ENCODE assay signal across 9 cellular contexts in the genomic region with DNA sequence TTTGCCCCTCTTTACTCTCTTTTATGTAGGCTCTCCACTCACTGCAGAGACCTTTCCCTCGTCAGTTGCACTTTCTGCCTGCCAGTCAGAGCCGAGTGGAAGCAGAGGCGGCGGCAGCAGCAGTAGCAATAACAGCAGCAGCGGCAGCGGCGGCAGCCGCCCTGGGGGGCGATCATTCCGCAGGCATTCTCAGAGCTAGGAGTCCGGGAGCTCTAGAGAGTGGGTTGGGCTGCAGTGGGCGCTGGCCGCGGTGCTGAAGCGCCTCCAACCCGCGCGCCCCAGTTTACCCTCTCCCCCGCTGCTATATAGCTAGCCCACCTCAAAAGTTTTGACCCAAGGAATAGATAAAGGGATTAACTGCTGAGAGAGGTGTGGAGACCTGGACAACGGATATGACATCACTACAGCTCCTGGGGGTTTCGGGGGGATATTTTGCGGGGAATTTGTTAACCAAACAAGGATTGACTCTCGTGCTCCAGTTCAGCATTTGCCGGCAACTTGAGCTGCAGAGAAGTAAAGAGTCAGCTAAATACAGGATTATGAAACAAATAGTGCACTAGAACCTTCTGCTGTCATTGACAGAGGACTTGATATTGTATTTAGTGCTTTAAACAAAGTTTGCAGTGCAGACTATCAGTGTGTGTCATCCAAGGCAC. TPM values are rescaled to one million over a fixed set of nuclear protein-coding genes. Genes with fewer than 3 reads are reported as not detected.
DNase-seq lines count a peak whose midpoint lies in the region; ATAC-seq and TF ChIP-seq lines count a peak whose summit lies in the region.
"Had no signal": no experiment of that assay in that cellular context is flagged by ENCODE, and none has a peak within 500 bp of the region (broad histone marks: within the 10 kb centered on the region; RNA-seq: fewer than 3 reads in every experiment).

A gene (minus strand): TSS at position 97 of the 656 bp plus-strand sequence.

- H3K27ac ChIP-seq in endodermal cell (ENCODE audit: low read depth, low read length) = no peak within 1 kb of the TSS
- H3K27ac ChIP-seq in trophoblast cell (ENCODE audit: low read depth, low read length) = no peak within 1 kb of the TSS

- DNase-seq in NCI-H446 treated with DMSO at 0.1 percent for 48 hours (lab: John Stamatoyannopoulos, UW) (peak; percentile 62), endodermal cell (peak; percentile 95), trophoblast cell (peak; percentile 8 to 15), GM19238 (ENCODE audit: insufficient read length, low spot score) (no peak), HUDEP-2 (lab: John Stamatoyannopoulos, UW; ENCODE audit: unreplicated experiment in 76 of 76) (no peak)
- DNase-seq in central memory CD4-positive, alpha-beta T cell = no peak
- DNase-seq in activated CD8-positive, alpha-beta memory T cell treated with anti-CD3 and anti-CD28 coated beads, Interleukin-2, amount 50 U/mL, for 4 hours = no peak

- H3K4me1 Mint-ChIP-seq in endodermal cell = peaks cover 11% of the 10 kb centered on the region

- no peak within 1 kb of the TSS for H3K18ac ChIP-seq in trophoblast cell (ENCODE audit: low read length)

- H3K4me1 ChIP-seq in endodermal cell (ENCODE audit: control insufficient read depth, insufficient read depth, low read length) (peaks cover 5% of the 10 kb centered on the region), trophoblast cell (ENCODE audit: control insufficient read depth in 1 of 2, insufficient read depth in 2 of 2, low read length in 2 of 2) (peaks cover 5% of the 10 kb centered on the region in 2 experiments)

- H3K79me2 ChIP-seq in trophoblast cell (ENCODE audit: control insufficient read depth, insufficient read depth, low read length, poor library complexity) = no peaks in the 10 kb centered on the region

- peaks cover 17% of the 10 kb centered on the region for H3K27me3 Mint-ChIP-seq in endodermal cell (ENCODE audit: insufficient read depth)

- no peak within 1 kb of the TSS for H3K27ac Mint-ChIP-seq in endodermal cell
- H3K27ac Mint-ChIP-seq: activated naive CD8-positive, alpha-beta T cell had no signal

- no peak within 1 kb of the TSS for H2AK5ac ChIP-seq in trophoblast cell (ENCODE audit: low read length)

- peak within 1 kb of the TSS; percentile 51 for H3K4me2 ChIP-seq in trophoblast cell (ENCODE audit: low read length)

- no peak within 1 kb of the TSS for H2BK5ac ChIP-seq in trophoblast cell (ENCODE audit: low read depth, low read length, poor library complexity)

- H3K36me3 ChIP-seq in endodermal cell (ENCODE audit: control insufficient read depth, insufficient read depth, low read length) = no peaks in the 10 kb centered on the region
- H3K36me3 ChIP-seq in trophoblast cell (ENCODE audit: control insufficient read depth in 1 of 2, insufficient read depth in 2 of 2, low read length in 2 of 2) = no peaks in the 10 kb centered on the region

- H3K4me3 Mint-ChIP-seq in endodermal cell = peak within 1 kb of the TSS; percentile 53
- H3K4me3 Mint-ChIP-seq: activated naive CD8-positive, alpha-beta T cell had no signal

- no peak for TF ChIP-seq CTCF in endodermal cell (conservative IDR thresholded peaks at IDR 0.05)

- H3K4me3 ChIP-seq in endodermal cell (ENCODE audit: low read length) (peak within 1 kb of the TSS; percentile 85), trophoblast cell (ENCODE audit: low read depth, low read length) (no peak within 1 kb of the TSS)

- no peaks in the 10 kb centered on the region for H3K9me3 ChIP-seq in endodermal cell (ENCODE audit: control insufficient read depth, low read length)
- H3K9me3 ChIP-seq in trophoblast cell (ENCODE audit: insufficient read depth, low read depth, low read length) = no peaks in the 10 kb centered on the region

- H3K79me1 ChIP-seq in trophoblast cell (ENCODE audit: low read length) = no peaks in the 10 kb centered on the region

- H3K36me3 Mint-ChIP-seq in endodermal cell (ENCODE audit: low read depth) = no peaks in the 10 kb centered on the region
- H3K36me3 Mint-ChIP-seq: activated naive CD8-positive, alpha-beta T cell had no signal

- peaks cover 36% of the 10 kb centered on the region for H3K27me3 ChIP-seq in endodermal cell (ENCODE audit: control insufficient read depth, insufficient read depth, low read length, poor library complexity, severe bottlenecking)
- no peaks in the 10 kb centered on the region for H3K27me3 ChIP-seq in trophoblast cell (ENCODE audit: insufficient read depth, low read length)

- 6 to 22% methylated on average over 5 to 24 of the region's 24 CpGs for WGBS in endodermal cell (ENCODE audit: insufficient coverage in 1 of 2, insufficient read length in 1 of 2), 2 experiments
- WGBS in trophoblast cell (ENCODE audit: extremely low coverage, insufficient coverage, insufficient read length) = no CpG with 5 or more reads among the region's 24 CpGs

- no peak within 1 kb of the TSS for H4K91ac ChIP-seq in trophoblast cell (ENCODE audit: low read depth, low read length)

- H3K9ac ChIP-seq in endodermal cell (ENCODE audit: extremely low read depth, low read length, poor library complexity, severe bottlenecking) (no peak within 1 kb of the TSS), trophoblast cell (ENCODE audit: low read length) (no peak within 1 kb of the TSS)

- H3K14ac ChIP-seq in trophoblast cell (ENCODE audit: low read length) = no peak within 1 kb of the TSS

- ATAC-seq in GM21390 (IDR thresholded peaks at IDR 0.05; ENCODE audit: unreplicated experiment) = peak; percentile 56

- no peak within 1 kb of the TSS for H4K12ac ChIP-seq in trophoblast cell (ENCODE audit: low read depth, low read length)

- no peaks in the 10 kb centered on the region for H3K9me3 Mint-ChIP-seq in endodermal cell

- no peak within 1 kb of the TSS for H2AFZ ChIP-seq in trophoblast cell (ENCODE audit: insufficient read depth, low read length, poor library complexity)

- H4K8ac ChIP-seq in trophoblast cell (ENCODE audit: low read depth, low read length) = no peak within 1 kb of the TSS

- no peak within 1 kb of the TSS for H2BK120ac ChIP-seq in trophoblast cell (ENCODE audit: insufficient read depth, low read length, poor library complexity)

- no peak within 1 kb of the TSS for H2BK12ac ChIP-seq in trophoblast cell (ENCODE audit: low read length)

- no peak within 1 kb of the TSS for H3K4ac ChIP-seq in trophoblast cell (ENCODE audit: low read depth, low read length)

- H3K23ac ChIP-seq in trophoblast cell (ENCODE audit: low read length) = no peak within 1 kb of the TSS

RNA-seq across cellular contexts. Expression of the gene that starts here (rescaled TPM):
- total RNA-seq in endodermal cell = under 1 TPM; 0.15 to 0.26 TPM
- polyA plus RNA-seq in endodermal cell (2013, experiment 1 of 2) = 2.1 TPM
- 1.9 TPM for polyA plus RNA-seq in endodermal cell (2013, experiment 2 of 2)
- polyA plus RNA-seq in trophoblast cell (2013) = 0.51 and 0.52 TPM in 2 replicates

Comparison
In these comparisons a context has a peak if more than half of its experiments do, and no peak if none do; other contexts are left out.
1. DNase-seq: peak in NCI-H446 treated with DMSO at 0.1 percent for 48 hours (single experiment), endodermal cell (single experiment) and trophoblast cell (2 of 2); none in GM19238 (single experiment), HUDEP-2 (0 of 76), central memory CD4-positive, alpha-beta T cell (single experiment) and activated CD8-positive, alpha-beta memory T cell treated with anti-CD3 and anti-CD28 coated beads, Interleukin-2, amount 50 U/mL, for 4 hours (single experiment).